In the genomic region with DNA sequence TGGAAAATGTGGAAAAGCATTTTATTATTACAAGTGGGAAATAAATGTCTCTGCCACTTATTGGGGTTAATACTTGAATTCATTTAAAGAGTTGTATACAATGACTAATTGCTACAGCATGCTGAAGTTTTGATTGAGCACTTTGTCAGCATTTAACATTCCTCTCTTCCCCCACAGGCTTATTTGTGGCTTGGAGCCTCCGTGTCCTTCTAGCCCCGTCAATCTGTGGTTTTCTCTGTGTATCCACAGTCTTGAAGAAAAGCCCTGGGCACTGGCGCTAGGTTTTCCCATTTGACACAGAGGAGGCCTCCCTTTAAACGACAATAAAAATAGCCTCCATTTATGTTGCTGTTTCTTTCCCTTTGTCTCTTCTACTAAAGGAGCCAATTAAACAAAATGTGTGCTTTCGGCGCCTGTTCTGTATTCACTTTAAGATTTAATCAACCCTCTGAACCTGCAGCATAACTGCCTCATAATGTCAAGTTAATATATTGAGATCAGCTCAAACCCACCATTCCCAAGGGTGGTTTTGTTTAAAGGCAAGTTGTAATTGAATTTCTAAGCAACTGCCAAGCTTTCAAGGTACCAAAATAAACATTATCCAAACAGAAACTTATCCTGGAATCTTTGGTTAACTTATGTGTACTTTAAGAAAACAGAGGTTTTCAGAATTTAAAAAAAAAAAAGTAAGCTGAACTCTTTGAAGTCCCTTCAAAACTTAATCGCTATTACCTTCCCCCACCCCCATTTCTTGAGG, we compare ENCODE assay signal across 14 cellular contexts.
DNase-seq lines count a peak whose midpoint lies in the region; ATAC-seq and TF ChIP-seq lines count a peak whose summit lies in the region.
"Had no signal": no experiment of that assay in that cellular context is flagged by ENCODE, and none has a peak within 500 bp of the region (broad histone marks: within the 10 kb centered on the region; RNA-seq: fewer than 3 reads in every experiment).

No MANE protein-coding gene starts in this region.

- H3K23ac ChIP-seq in IMR-90 (ENCODE audit: low read depth, low read length) (no peak overlapping the region), mesenchymal stem cell (ENCODE audit: low read length in 2 of 2) (no peak overlapping the region)

- POLR2A ChIA-PET in IMR-90 (lab: Charles Lee; ENCODE audit: unreplicated experiment) = no interaction called here
- POLR2A ChIA-PET in CD8-positive, alpha-beta memory T cell (lab: Charles Lee) = no interaction called here

- H3K9me3 ChIP-seq in IMR-90 (ENCODE audit: control insufficient read depth, insufficient read depth, low read length) (no peaks in the 10 kb centered on the region), mesenchymal stem cell (ENCODE audit: control insufficient read depth, low read length) (no peaks in the 10 kb centered on the region)
- no peaks in the 10 kb centered on the region for H3K9me3 ChIP-seq in CD8-positive, alpha-beta memory T cell (ENCODE audit: low read length)
- H3K9me3 ChIP-seq: thyroid gland had no signal

- peaks cover 0 to under 1% (median 0%) of the 10 kb centered on the region in 5 donors for H3K9me3 Mint-ChIP-seq in CD8-positive, alpha-beta memory T cell
- no peaks in the 10 kb centered on the region for H3K9me3 Mint-ChIP-seq in T-helper 2 cell treated with Interferon-gamma antibody and Interleukin-4, amounts not matched to agents 5 μg/mL and 100 μg/mL, for 36 hours
- H3K9me3 Mint-ChIP-seq: activated naive CD8-positive, alpha-beta T cell treated with anti-CD3 and anti-CD28 coated beads, Interleukin-2, amount 50 U/mL, for 24 hours had no signal

- H3K14ac ChIP-seq in IMR-90 (replicated peaks; ENCODE audit: low read depth, low read length) = no peak overlapping the region
- no peak overlapping the region for H3K14ac ChIP-seq in mesenchymal stem cell (ENCODE audit: low read length in 2 of 2)

- no peak for TF ChIP-seq CTCF in AG09309 (IDR thresholded peaks at IDR 0.05; ENCODE audit: control insufficient read depth, insufficient read depth, low read depth, low read length, missing control alignments)
- no peak for TF ChIP-seq CTCF in IMR-90 (conservative IDR thresholded peaks at IDR 0.05; ENCODE audit: low read depth, low read length)
- TF ChIP-seq CTCF in choroid plexus epithelial cell (conservative IDR thresholded peaks at IDR 0.05; ENCODE audit: low read depth, low read length) = no peak

- H3K4me2 ChIP-seq in IMR-90 (ENCODE audit: low read depth, low read length) (peak overlapping the region; percentile 65; the same call in 1 of the 2 replicates), mesenchymal stem cell (ENCODE audit: low read length, poor library complexity, severe bottlenecking) (no peak overlapping the region)

- DNase-seq in AG09309 (ENCODE audit: low read depth) (peak; percentile 70), IMR-90 (peak; percentile 53), choroid plexus epithelial cell (ENCODE audit: low read depth) (peak; percentile 39), mesenchymal stem cell (peak; percentile 44)
- DNase-seq in activated CD4-positive, alpha-beta T cell treated with anti-CD3 and anti-CD28 coated beads for 1 hour = no peak
- DNase-seq in CD8-positive, alpha-beta memory T cell = no peak
- DNase-seq in T-helper 2 cell treated with Interferon-gamma antibody and Interleukin-4, amounts not matched to agents 5 μg/mL and 100 μg/mL, for 36 hours (ENCODE audit: low spot score) = no peak
- DNase-seq: activated naive CD8-positive, alpha-beta T cell treated with anti-CD3 and anti-CD28 coated beads, Interleukin-2, amount 50 U/mL, for 24 hours; effector memory CD4-positive, alpha-beta T cell; GOT3; thyroid gland had no signal

- H3K4ac ChIP-seq in IMR-90 (ENCODE audit: low read depth, low read length) = no peak overlapping the region; the same call in 1 of the 2 replicates
- H3K4ac ChIP-seq in mesenchymal stem cell (ENCODE audit: low read depth in 1 of 2, low read length in 2 of 2) = no peak overlapping the region

- TF ChIP-seq POLR2A in IMR-90 (IDR thresholded peaks at IDR 0.05; ENCODE audit: low read depth, low read length) = no peak

- H2AFZ ChIP-seq in IMR-90 (replicated peaks; ENCODE audit: low read length, poor library complexity) (no peak overlapping the region), mesenchymal stem cell (ENCODE audit: low read depth, low read length) (no peak overlapping the region)

- H3K27ac ChIP-seq in IMR-90 (ENCODE audit: insufficient read depth, low read length) (no peak overlapping the region), mesenchymal stem cell (ENCODE audit: low read length, poor library complexity, severe bottlenecking) (no peak overlapping the region)
- H3K27ac ChIP-seq in CD8-positive, alpha-beta memory T cell (ENCODE audit: low read depth, low read length) = no peak overlapping the region

- H3K18ac ChIP-seq in IMR-90 (ENCODE audit: low read depth, low read length) (no peak overlapping the region; the same call in 1 of the 2 replicates), mesenchymal stem cell (ENCODE audit: low read depth in 1 of 2, low read length in 2 of 2) (no peak overlapping the region)

- peaks cover 12 to 37% of the 10 kb centered on the region in 2 donors for H3K27me3 Mint-ChIP-seq in CD8-positive, alpha-beta memory T cell
- H3K27me3 Mint-ChIP-seq in T-helper 2 cell treated with Interferon-gamma antibody and Interleukin-4, amounts not matched to agents 5 μg/mL and 100 μg/mL, for 36 hours (ENCODE audit: low read depth) = peaks cover 49% of the 10 kb centered on the region

- CTCF ChIA-PET in IMR-90 (lab: Yijun Ruan, JAX) = no interaction called here
- CTCF ChIA-PET in CD8-positive, alpha-beta memory T cell (lab: Charles Lee) = no interaction called here

- peak; percentile 67 for ATAC-seq in IMR-90 (ENCODE audit: low read depth)
- no peak for ATAC-seq in GM19463 (IDR thresholded peaks at IDR 0.05; ENCODE audit: unreplicated experiment)
- ATAC-seq: activated naive CD8-positive, alpha-beta T cell treated with anti-CD3 and anti-CD28 coated beads, Interleukin-2, amount 50 U/mL, for 24 hours; sciatic nerve had no signal

- intact Hi-C loops in IMR-90 (cut with micrococcal nuclease) = no loop called here

- H2BK15ac ChIP-seq in IMR-90 (ENCODE audit: low read depth, low read length) (0 out of 3 replicates have a peak overlapping the region, but pooled peaks have one; percentile 55), mesenchymal stem cell (ENCODE audit: low read depth, poor library complexity, severe bottlenecking) (no peak overlapping the region)

- in situ Hi-C loops in IMR-90 (cut with MboI; ENCODE audit: low sequenced_read_pairs) = no loop called here

- H2BK20ac ChIP-seq in IMR-90 (ENCODE audit: low read depth, low read length) = no peak overlapping the region

- H3K4me3 Mint-ChIP-seq in CD8-positive, alpha-beta memory T cell = no peak overlapping the region
- H3K4me3 Mint-ChIP-seq in T-helper 2 cell treated with Interferon-gamma antibody and Interleukin-4, amounts not matched to agents 5 μg/mL and 100 μg/mL, for 36 hours = no peak overlapping the region
- H3K4me3 Mint-ChIP-seq: activated naive CD8-positive, alpha-beta T cell treated with anti-CD3 and anti-CD28 coated beads, Interleukin-2, amount 50 U/mL, for 24 hours; B cell had no signal

- no peak overlapping the region for H4K8ac ChIP-seq in IMR-90 (ENCODE audit: low read depth in 2 of 2, low read length in 2 of 2)
- H4K8ac ChIP-seq in mesenchymal stem cell (ENCODE audit: low read length) = no peak overlapping the region

- no peak overlapping the region for H3K27ac Mint-ChIP-seq in CD8-positive, alpha-beta memory T cell
- no peak overlapping the region for H3K27ac Mint-ChIP-seq in T-helper 2 cell treated with Interferon-gamma antibody and Interleukin-4, amounts not matched to agents 5 μg/mL and 100 μg/mL, for 36 hours
- H3K27ac Mint-ChIP-seq: activated naive CD8-positive, alpha-beta T cell treated with anti-CD3 and anti-CD28 coated beads, Interleukin-2, amount 50 U/mL, for 24 hours; B cell had no signal

- no peaks in the 10 kb centered on the region for H3K79me1 ChIP-seq in IMR-90 (ENCODE audit: low read depth in 1 of 2, low read length in 2 of 2)
- H3K79me1 ChIP-seq in mesenchymal stem cell (replicated peaks; ENCODE audit: low read length, poor library complexity, severe bottlenecking) = no peaks in the 10 kb centered on the region

- H2AK5ac ChIP-seq in IMR-90 (ENCODE audit: low read depth, low read length) = no peak overlapping the region; the same call in 1 of the 2 replicates
- H2AK5ac ChIP-seq in mesenchymal stem cell (ENCODE audit: low read length, severe bottlenecking) = no peak overlapping the region

- H3K36me3 ChIP-seq in IMR-90 (ENCODE audit: control insufficient read depth, insufficient read depth, low read length) (no peaks in the 10 kb centered on the region), mesenchymal stem cell (ENCODE audit: control insufficient read depth in 1 of 2, insufficient read depth in 2 of 2, low read depth in 1 of 2, low read length in 2 of 2) (no peaks in the 10 kb centered on the region)
- H3K36me3 ChIP-seq in CD8-positive, alpha-beta memory T cell (ENCODE audit: insufficient read depth, low read length) = no peaks in the 10 kb centered on the region
- H3K36me3 ChIP-seq: thyroid gland had no signal

- no peaks in the 10 kb centered on the region for H3K36me3 Mint-ChIP-seq in CD8-positive, alpha-beta memory T cell
- no peaks in the 10 kb centered on the region for H3K36me3 Mint-ChIP-seq in T-helper 2 cell treated with Interferon-gamma antibody and Interleukin-4, amounts not matched to agents 5 μg/mL and 100 μg/mL, for 36 hours (ENCODE audit: low read depth)

- peaks cover 3% of the 10 kb centered on the region; the same call in 1 of the 2 replicates for H3K9me1 ChIP-seq in IMR-90 (ENCODE audit: insufficient read depth, low read length)

- peaks cover 19% of the 10 kb centered on the region for H3K27me3 ChIP-seq in IMR-90 (ENCODE audit: control insufficient read depth, insufficient read depth, low read length)
- H3K27me3 ChIP-seq in mesenchymal stem cell (ENCODE audit: control insufficient read depth in 1 of 2, insufficient read depth in 1 of 2, low read length in 2 of 2) = peaks cover 6 to 25% of the 10 kb centered on the region in 2 experiments
- H3K27me3 ChIP-seq in CD8-positive, alpha-beta memory T cell (ENCODE audit: insufficient read depth, low read length, poor library complexity, severe bottlenecking) = no peaks in the 10 kb centered on the region
- H3K27me3 ChIP-seq: thyroid gland had no signal

- H2BK120ac ChIP-seq in IMR-90 (ENCODE audit: low read depth, low read length) = no peak overlapping the region; the same call in 1 of the 2 replicates
- no peak overlapping the region for H2BK120ac ChIP-seq in mesenchymal stem cell (ENCODE audit: low read depth, low read length)

- no TSS peak for BruUV-seq in IMR-90 (replicated peaks; lab: Mats Ljungman, UMichigan)

- no peak overlapping the region for H4K5ac ChIP-seq in IMR-90 (ENCODE audit: low read depth, low read length)

- H4K91ac ChIP-seq in IMR-90 (ENCODE audit: insufficient read depth, low read depth, low read length) = no peak overlapping the region
- no peak overlapping the region for H4K91ac ChIP-seq in mesenchymal stem cell (ENCODE audit: low read length)

- peaks cover 3% of the 10 kb centered on the region; the same call in 1 of the 2 replicates for H4K20me1 ChIP-seq in IMR-90 (ENCODE audit: insufficient read depth, low read length)

- H2BK5ac ChIP-seq in IMR-90 (ENCODE audit: low read depth, low read length, poor library complexity, severe bottlenecking) = no peak overlapping the region
- H2BK5ac ChIP-seq in mesenchymal stem cell (ENCODE audit: low read depth, low read length, poor library complexity, severe bottlenecking) = no peak overlapping the region

- H3K4me1 ChIP-seq in IMR-90 (ENCODE audit: control insufficient read depth, insufficient read depth, low read length) (peaks cover 7% of the 10 kb centered on the region), mesenchymal stem cell (ENCODE audit: control insufficient read depth, insufficient read depth, low read depth, low read length) (no peaks in the 10 kb centered on the region)
- H3K4me1 ChIP-seq in CD8-positive, alpha-beta memory T cell (ENCODE audit: insufficient read depth, low read length) = no peaks in the 10 kb centered on the region

- WGBS in IMR-90 (ENCODE audit: extremely low coverage in 2 of 2, insufficient read length in 1 of 2), 2 experiments = 27% methylated on average over 5 of the region's 7 CpGs; no CpG with 5 or more reads in 1 of the 2 experiments
- 48% methylated on average over 7 of the region's 7 CpGs for WGBS in mesenchymal stem cell

- no peak overlapping the region for H2AK9ac ChIP-seq in IMR-90 (replicated peaks; ENCODE audit: low read depth, low read length, poor library complexity)

- TF ChIP-seq RAD21 in IMR-90 (IDR thresholded peaks at IDR 0.05; ENCODE audit: low read length) = no peak

- no peak overlapping the region for H2BK12ac ChIP-seq in mesenchymal stem cell (ENCODE audit: low read length in 2 of 2)

- no peaks in the 10 kb centered on the region for H3K4me1 Mint-ChIP-seq in CD8-positive, alpha-beta memory T cell
- H3K4me1 Mint-ChIP-seq in T-helper 2 cell treated with Interferon-gamma antibody and Interleukin-4, amounts not matched to agents 5 μg/mL and 100 μg/mL, for 36 hours (ENCODE audit: low read depth) = no peaks in the 10 kb centered on the region
- H3K4me1 Mint-ChIP-seq: activated naive CD8-positive, alpha-beta T cell treated with anti-CD3 and anti-CD28 coated beads, Interleukin-2, amount 50 U/mL, for 24 hours; B cell had no signal

- H3K9ac ChIP-seq in IMR-90 (ENCODE audit: low read depth, low read length) (no peak overlapping the region), mesenchymal stem cell (ENCODE audit: low read length) (no peak overlapping the region)

- no peak overlapping the region for H3K56ac ChIP-seq in IMR-90 (ENCODE audit: extremely low read depth, insufficient read depth, low read length)

- H3K4me3 ChIP-seq in AG09309 (ENCODE audit: control insufficient read depth, low read depth, low read length) = no peak overlapping the region
- H3K4me3 ChIP-seq in IMR-90 (ENCODE audit: insufficient read depth, low read depth, low read length) = no peak overlapping the region
- H3K4me3 ChIP-seq in choroid plexus epithelial cell (ENCODE audit: low read depth, low read length) = no peak overlapping the region
- no peak overlapping the region for H3K4me3 ChIP-seq in mesenchymal stem cell (ENCODE audit: insufficient read depth in 1 of 2, low read depth in 1 of 2, low read length in 2 of 2)
- H3K4me3 ChIP-seq in CD8-positive, alpha-beta memory T cell (ENCODE audit: low read length) = no peak overlapping the region
- H3K4me3 ChIP-seq: thyroid gland had no signal

- dilution Hi-C loops in IMR-90 (cut with HindIII; ENCODE audit: low sequenced_read_pairs, unreplicated experiment) = no loop called here

Comparison
In these comparisons a context has a peak if more than half of its experiments do, and no peak if none do; other contexts are left out.
1. DNase-seq: peak in AG09309 (single experiment), IMR-90 (single experiment), choroid plexus epithelial cell (single experiment) and mesenchymal stem cell (single experiment); none in activated CD4-positive, alpha-beta T cell treated with anti-CD3 and anti-CD28 coated beads for 1 hour (single experiment), CD8-positive, alpha-beta memory T cell (0 of 5) and T-helper 2 cell treated with Interferon-gamma antibody and Interleukin-4, amounts not matched to agents 5 μg/mL and 100 μg/mL, for 36 hours (single experiment).